In genomic region chr17:1648582-1649115, GRCh38 we compare ENCODE assay signal across 7 cellular contexts. TPM values are rescaled to one million over a fixed set of nuclear protein-coding genes. Genes with fewer than 3 reads are reported as not detected.
DNase-seq lines count a peak whose midpoint lies in the region; ATAC-seq and TF ChIP-seq lines count a peak whose summit lies in the region.

No MANE protein-coding gene starts in this region.

- ATAC-seq in HG02642 (IDR thresholded peaks at IDR 0.05; ENCODE audit: poor library complexity, unreplicated experiment) = peak; percentile 62

- DNase-seq in GM13977 (ENCODE audit: low spot score) (peak; percentile 99), NCI-H1694 (lab: John Stamatoyannopoulos, UW) (peak; percentile 78), cardiac fibroblast (ENCODE audit: low read depth in 2 of 2) (peak; percentile 94 to 97), kidney epithelial cell (ENCODE audit: low read depth) (no peak)
- DNase-seq in stimulated activated CD4-positive, alpha-beta T cell treated with anti-CD3 and anti-CD28 coated beads, Interleukin-15, amount 100 ng/mL, for 1 hour (ENCODE audit: low read depth in 1 of 2, low spot score in 1 of 2) = peak; percentile 90 to 92

- peak overlapping the region; percentile 20 for H3K4me3 ChIP-seq in WI38 (ENCODE audit: low read depth, low read length)
- H3K4me3 ChIP-seq in cardiac fibroblast (replicated peaks in 1 of 2; ENCODE audit: low read depth in 2 of 2, low read length in 2 of 2) = peak overlapping the region; percentile 45 to 56
- peak overlapping the region; percentile 28 for H3K4me3 ChIP-seq in kidney epithelial cell (ENCODE audit: low read depth, low read length)

- in situ Hi-C loops in GM13977 (cut with MboI; ENCODE audit: low pct_unique_long_range_greater_than_20kb, low sequenced_read_pairs, unreplicated experiment) = no loop called here

- peaks cover 8% of the 10 kb centered on the region for H3K36me3 ChIP-seq in kidney epithelial cell (ENCODE audit: control insufficient read depth, insufficient read depth, low read length)

- H3K27me3 ChIP-seq in kidney epithelial cell (ENCODE audit: control insufficient read depth, insufficient read depth, low read length) = no peaks in the 10 kb centered on the region

- peak; percentile 100 for TF ChIP-seq CTCF in GM13977 (IDR thresholded peaks at IDR 0.05; ENCODE audit: extremely low read depth, insufficient read depth, missing control alignments)
- peak; percentile 80 for TF ChIP-seq CTCF in WI38 (IDR thresholded peaks at IDR 0.05; ENCODE audit: low read depth, low read length)
- peak; percentile 75 for TF ChIP-seq CTCF in cardiac fibroblast (IDR thresholded peaks at IDR 0.05; ENCODE audit: low read depth, low read length)
- peak; percentile 87 for TF ChIP-seq CTCF in kidney epithelial cell (IDR thresholded peaks at IDR 0.05; ENCODE audit: insufficient read depth, low read length, poor library complexity, severe bottlenecking)

RNA-seq across cellular contexts. Expression of gene RILP, which starts 1.0 kb away (rescaled TPM):
- total RNA-seq in kidney epithelial cell = 7.9 and 12.8 TPM in 2 replicates

RNA-seq across cellular contexts. Expression of gene SCARF1, which starts 3.1 kb away (rescaled TPM):
- total RNA-seq in kidney epithelial cell = 34.9 and 41.0 TPM in 2 replicates

RNA-seq across cellular contexts. Expression of gene SLC43A2, which starts 20.0 kb away (rescaled TPM):
- total RNA-seq in kidney epithelial cell = 9.1 and 15.5 TPM in 2 replicates

RNA-seq across cellular contexts. Expression of gene PRPF8, which starts 36.0 kb away (rescaled TPM):
- 185 and 220 TPM in 2 replicates for total RNA-seq in kidney epithelial cell
